ENCODE assay signal across 14 cellular contexts in genomic region chr6:11021003-11021402, GRCh38. TPM values are rescaled to one million over a fixed set of nuclear protein-coding genes. Genes with fewer than 3 reads are reported as not detected.
"Had no signal": no experiment of that assay in that cellular context is flagged by ENCODE, and none has a peak within 500 bp of the region (broad histone marks: within the 10 kb centered on the region; RNA-seq: fewer than 3 reads in every experiment).

No MANE protein-coding gene starts in this region.

- H3K9me3 ChIP-seq: breast epithelium, colonic mucosa, gastrocnemius medialis, lower lobe of right lung had no signal

- H3K36me3 Mint-ChIP-seq: activated naive CD8-positive, alpha-beta T cell treated with anti-CD3 and anti-CD28 coated beads, Interleukin-2, amount 10 ng/mL, durations not matched to agents 7 days and 5 days; mesothelial cell of epicardium had no signal

- H3K9me3 Mint-ChIP-seq: activated CD4-positive, alpha-beta memory T cell treated with anti-CD3 and anti-CD28 coated beads, Interleukin-2, amount 10 ng/mL, durations not matched to agents 7 days and 5 days; activated naive CD8-positive, alpha-beta T cell treated with anti-CD3 and anti-CD28 coated beads, Interleukin-2, amount 10 ng/mL, durations not matched to agents 7 days and 5 days; mesothelial cell of epicardium had no signal

- H2AFZ ChIP-seq: parathyroid adenoma had no signal

- H3K27ac Mint-ChIP-seq: activated CD4-positive, alpha-beta memory T cell treated with anti-CD3 and anti-CD28 coated beads, Interleukin-2, amount 10 ng/mL, durations not matched to agents 7 days and 5 days; activated CD4-positive, alpha-beta T cell treated with anti-CD3 and anti-CD28 coated beads for 36 hours; activated naive CD8-positive, alpha-beta T cell treated with anti-CD3 and anti-CD28 coated beads, Interleukin-2, amount 10 ng/mL, durations not matched to agents 7 days and 5 days; mesothelial cell of epicardium had no signal

- H3K27ac ChIP-seq: breast epithelium, colonic mucosa, lower lobe of right lung, parathyroid adenoma had no signal

- H3K4me3 Mint-ChIP-seq: activated CD4-positive, alpha-beta memory T cell treated with anti-CD3 and anti-CD28 coated beads, Interleukin-2, amount 10 ng/mL, durations not matched to agents 7 days and 5 days; activated CD4-positive, alpha-beta T cell treated with anti-CD3 and anti-CD28 coated beads for 36 hours; activated naive CD8-positive, alpha-beta T cell treated with anti-CD3 and anti-CD28 coated beads, Interleukin-2, amount 10 ng/mL, durations not matched to agents 7 days and 5 days; mesothelial cell of epicardium had no signal

- ATAC-seq: activated CD4-positive, alpha-beta T cell treated with anti-CD3 and anti-CD28 coated beads for 36 hours; lower lobe of right lung had no signal

- H3K4me3 ChIP-seq: breast epithelium, colonic mucosa, gastrocnemius medialis, lower lobe of right lung had no signal

- DNase-seq: activated CD4-positive, alpha-beta memory T cell treated with anti-CD3 and anti-CD28 coated beads, Interleukin-2, amount 10 ng/mL, durations not matched to agents 7 days and 5 days; activated CD4-positive, alpha-beta T cell treated with anti-CD3 and anti-CD28 coated beads for 36 hours; activated naive CD8-positive, alpha-beta T cell treated with anti-CD3 and anti-CD28 coated beads, Interleukin-2, amount 10 ng/mL, durations not matched to agents 7 days and 5 days; colonic mucosa; effector CD8-positive, alpha-beta T cell; gastrocnemius medialis; kidney glomerular epithelial cell; lower lobe of right lung; retina; small intestine; T-helper 9 cell had no signal

- H3K9ac ChIP-seq: parathyroid adenoma had no signal

- H3K4me1 ChIP-seq: breast epithelium, colonic mucosa, lower lobe of right lung, parathyroid adenoma had no signal

- H3K36me3 ChIP-seq: breast epithelium, colonic mucosa, gastrocnemius medialis, lower lobe of right lung had no signal

- H3K27me3 ChIP-seq: breast epithelium, colonic mucosa, gastrocnemius medialis had no signal

- H3K4me1 Mint-ChIP-seq: activated CD4-positive, alpha-beta memory T cell treated with anti-CD3 and anti-CD28 coated beads, Interleukin-2, amount 10 ng/mL, durations not matched to agents 7 days and 5 days; activated CD4-positive, alpha-beta T cell treated with anti-CD3 and anti-CD28 coated beads for 36 hours; activated naive CD8-positive, alpha-beta T cell treated with anti-CD3 and anti-CD28 coated beads, Interleukin-2, amount 10 ng/mL, durations not matched to agents 7 days and 5 days had no signal

RNA-seq across cellular contexts. Expression of gene ELOVL2, which starts 23.1 kb away (rescaled TPM):
- total RNA-seq: activated CD4-positive, alpha-beta memory T cell treated with anti-CD3 and anti-CD28 coated beads, Interleukin-2, amount 10 ng/mL, durations not matched to agents 7 days and 5 days; activated CD4-positive, alpha-beta T cell treated with anti-CD3 and anti-CD28 coated beads for 36 hours; activated naive CD8-positive, alpha-beta T cell treated with anti-CD3 and anti-CD28 coated beads, Interleukin-2, amount 10 ng/mL, durations not matched to agents 7 days and 5 days had no signal
